Comparison of ENCODE assay signal across 8 cellular contexts in the genomic region with DNA sequence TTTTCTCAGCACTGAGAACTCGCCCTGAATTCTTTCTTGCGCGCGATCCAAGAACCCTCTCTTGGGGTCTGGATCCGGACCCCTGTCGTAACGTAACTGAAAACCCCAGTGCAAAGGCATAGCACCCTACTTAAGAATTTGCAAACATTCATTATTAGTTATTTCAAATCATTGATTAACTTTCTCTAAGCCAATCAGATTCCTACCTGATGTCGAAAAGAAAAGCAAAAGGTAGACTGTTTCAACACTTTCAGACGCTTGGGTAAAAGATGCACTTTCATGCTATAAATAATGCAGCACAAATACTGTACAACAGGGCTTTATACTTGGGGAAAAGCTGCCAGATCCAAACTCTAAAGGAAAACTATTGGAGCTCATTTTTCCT. TPM values are rescaled to one million over a fixed set of nuclear protein-coding genes. Genes with fewer than 3 reads are reported as not detected.
A peak's percentile ranks its signal among the peaks of the same experiment; 100 is the strongest.
DNase-seq lines count a peak whose midpoint lies in the region; ATAC-seq and TF ChIP-seq lines count a peak whose summit lies in the region.

No MANE protein-coding gene starts in this region.

- peaks cover 0 to 4% of the 10 kb centered on the region in 2 experiments; a peak in 3 of 4 replicates for H3K4me1 ChIP-seq in SK-N-SH (ENCODE audit: control insufficient read depth in 1 of 2, insufficient read depth in 2 of 2, low read depth in 1 of 2, low read length in 1 of 2)
- H3K4me1 ChIP-seq in body of pancreas, result peaks cover 15% of the 10 kb centered on the region
- peaks cover 17% of the 10 kb centered on the region for H3K4me1 ChIP-seq in lower lobe of right lung
- peaks cover 0 to 19% (median 12%) of the 10 kb centered on the region in 4 donors for H3K4me1 ChIP-seq in tibial artery

- no peak for TF ChIP-seq EP300 in SK-N-SH (IDR thresholded peaks at IDR 0.05; ENCODE audit: borderline replicate concordance in 1 of 2, low read depth in 1 of 2, low read length in 1 of 2)

- H3K36me3 ChIP-seq in SK-N-SH (replicated peaks in 1 of 2; ENCODE audit: control insufficient read depth in 1 of 2, insufficient read depth in 2 of 2, low read length in 1 of 2) (peaks cover 2 to 9% of the 10 kb centered on the region in 2 experiments), body of pancreas (replicated peaks in 1 of 2; ENCODE audit: insufficient read depth in 1 of 2, low read depth in 2 of 2) (no peaks in the 10 kb centered on the region), lower lobe of right lung (peaks cover 6% of the 10 kb centered on the region), tibial artery (peaks cover 0 to 2% (median 0%) of the 10 kb centered on the region in 3 donors)

- H3K9ac ChIP-seq in SK-N-SH, result peak overlapping the region; percentile 58; the same call in 1 of the 2 replicates

- H3K9me3 ChIP-seq in SK-N-SH (no peaks in the 10 kb centered on the region), body of pancreas (no peaks in the 10 kb centered on the region), lower lobe of right lung (no peaks in the 10 kb centered on the region), tibial artery (no peaks in the 10 kb centered on the region)

- H3K27ac ChIP-seq in SK-N-SH (ENCODE audit: low read depth in 2 of 2, low read length in 1 of 2) (peak overlapping the region; percentile 54 to 85; a peak in 3 of 4 replicates), body of pancreas (peak overlapping the region in 3 of 4 donors; percentile 43 to 74 (median 71)), lower lobe of right lung (peak overlapping the region; percentile 51), tibial artery (peak overlapping the region; percentile 74 to 84)

- H3K9me2 ChIP-seq in SK-N-SH, result no peaks in the 10 kb centered on the region

- H2AFZ ChIP-seq in SK-N-SH (ENCODE audit: low read depth), result peak overlapping the region; percentile 98

- WGBS in SK-N-SH (ENCODE audit: low lambda C conversion rate), result 39% methylated on average over 9 of the region's 9 CpGs
- 50 to 52% methylated on average over 9 of the region's 9 CpGs for WGBS in body of pancreas, 2 donors

- no peak for TF ChIP-seq CTCF in SK-N-SH (IDR thresholded peaks at IDR 0.05)
- no peak for TF ChIP-seq CTCF in body of pancreas (IDR thresholded peaks at IDR 0.05)
- TF ChIP-seq CTCF in lower lobe of right lung (IDR thresholded peaks at IDR 0.05), result no peak
- no peak for TF ChIP-seq CTCF in tibial artery (IDR thresholded peaks at IDR 0.05)

- H3K79me2 ChIP-seq in SK-N-SH (ENCODE audit: insufficient read depth), result peaks cover 6% of the 10 kb centered on the region; the same call in 1 of the 2 replicates

- ATAC-seq in SK-N-SH treated with all-trans-retinoic acid at 6 μM for 48 hours (no peak), body of pancreas (no peak), lower lobe of right lung (no peak), HG03280 (IDR thresholded peaks at IDR 0.05; ENCODE audit: unreplicated experiment) (no peak)

- DNase-seq in SK-N-SH (no peak), body of pancreas (no peak), lower lobe of right lung (no peak), tibial artery (no peak), C1 segment of cervical spinal cord (lab: John Stamatoyannopoulos, UW) (no peak)
- DNase-seq in effector CD4-positive, alpha-beta T cell, result no peak

- peak overlapping the region; percentile 78 for H3K4me2 ChIP-seq in SK-N-SH

- CTCF ChIA-PET in SK-N-SH (lab: Yijun Ruan, JAX), result interaction anchor here (0.7 to 1.8 kb wide), 13 partner anchors 17 to 376 kb away, joined by 3 to 8 read pairs (median 3); partner anchors contain the start of gene KLHL5

- H3K27me3 ChIP-seq in SK-N-SH (ENCODE audit: insufficient read depth), result no peaks in the 10 kb centered on the region
- no peaks in the 10 kb centered on the region for H3K27me3 ChIP-seq in body of pancreas
- no peaks in the 10 kb centered on the region for H3K27me3 ChIP-seq in lower lobe of right lung (ENCODE audit: low read depth)
- H3K27me3 ChIP-seq in tibial artery, result no peaks in the 10 kb centered on the region

- H3F3A ChIP-seq in SK-N-SH (replicated peaks; ENCODE audit: insufficient read depth), result peaks cover 5% of the 10 kb centered on the region

- POLR2A ChIA-PET in SK-N-SH (lab: Yijun Ruan, JAX), result interaction anchor here (0.6 kb wide), 1 partner anchor 185 kb away, joined by 3 read pairs; no protein-coding TSS in a partner anchor

- no peak for TF ChIP-seq POLR2A in body of pancreas (IDR thresholded peaks at IDR 0.05)

- TF ChIP-seq RAD21 in SK-N-SH (IDR thresholded peaks at IDR 0.05; ENCODE audit: low read length), result no peak

- H4K20me1 ChIP-seq in SK-N-SH (ENCODE audit: insufficient read depth), result no peaks in the 10 kb centered on the region

- intact Hi-C loops in body of pancreas (cut with DNase I) (no loop called here), lower lobe of right lung (cut with DNase I) (no loop called here), tibial artery (cut with DNase I; ENCODE audit: low total_unique reads) (no loop called here)

- H3K4me3 ChIP-seq in SK-N-SH (ENCODE audit: low read depth in 2 of 2, low read length in 1 of 2) (peak overlapping the region; percentile 55 to 61), body of pancreas (no peak overlapping the region), lower lobe of right lung (peak overlapping the region; percentile 78), tibial artery (peak overlapping the region; percentile 71 to 81)

TF ChIP-seq in SK-N-SH, 30 proteins besides CTCF, POLR2A, EP300 and RAD21:
- no peak for TF ChIP-seq RFX5 (IDR thresholded peaks at IDR 0.05; ENCODE audit: low read length)
- TF ChIP-seq, protein P1, sequence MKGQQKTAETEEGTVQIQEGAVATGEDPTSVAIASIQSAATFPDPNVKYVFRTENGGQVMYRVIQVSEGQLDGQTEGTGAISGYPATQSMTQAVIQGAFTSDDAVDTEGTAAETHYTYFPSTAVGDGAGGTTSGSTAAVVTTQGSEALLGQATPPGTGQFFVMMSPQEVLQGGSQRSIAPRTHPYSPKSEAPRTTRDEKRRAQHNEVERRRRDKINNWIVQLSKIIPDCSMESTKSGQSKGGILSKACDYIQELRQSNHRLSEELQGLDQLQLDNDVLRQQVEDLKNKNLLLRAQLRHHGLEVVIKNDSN (IDR thresholded peaks at IDR 0.05; ENCODE audit: borderline replicate concordance, low read depth), result no peak
- TF ChIP-seq TCF12 (IDR thresholded peaks at IDR 0.05), result no peak
- no peak for TF ChIP-seq GATA2 (CRISPR knock-in tag; IDR thresholded peaks at IDR 0.05)
- no peak for TF ChIP-seq IRF3 (IDR thresholded peaks at IDR 0.05; ENCODE audit: low read depth, low read length)

TF ChIP-seq in SK-N-SH treated with all-trans-retinoic acid at 6 μM for 48 hours, 23 proteins besides CTCF, POLR2A, EP300 and RAD21:
- TF ChIP-seq OSR1 (CRISPR knock-in tag; IDR thresholded peaks at IDR 0.05), result no peak
- no peak for TF ChIP-seq PATZ1 (CRISPR knock-in tag; IDR thresholded peaks at IDR 0.05; ENCODE audit: borderline replicate concordance)
- no peak for TF ChIP-seq ZNF565 (CRISPR knock-in tag; conservative IDR thresholded peaks at IDR 0.05; ENCODE audit: low read depth)
- no peak for TF ChIP-seq ESRRG (CRISPR knock-in tag; IDR thresholded peaks at IDR 0.05)
- no peak for TF ChIP-seq ZC3H10 (CRISPR knock-in tag; IDR thresholded peaks at IDR 0.05)
- TF ChIP-seq ZNF70 (CRISPR knock-in tag; IDR thresholded peaks at IDR 0.05), result no peak
- no peak for TF ChIP-seq GLIS3 (CRISPR knock-in tag; IDR thresholded peaks at IDR 0.05)
- TF ChIP-seq CSDC2 (CRISPR knock-in tag; IDR thresholded peaks at IDR 0.05), result no peak
- no peak for TF ChIP-seq TCF4 (CRISPR knock-in tag; IDR thresholded peaks at IDR 0.05; ENCODE audit: borderline replicate concordance)
- TF ChIP-seq, protein P2, sequence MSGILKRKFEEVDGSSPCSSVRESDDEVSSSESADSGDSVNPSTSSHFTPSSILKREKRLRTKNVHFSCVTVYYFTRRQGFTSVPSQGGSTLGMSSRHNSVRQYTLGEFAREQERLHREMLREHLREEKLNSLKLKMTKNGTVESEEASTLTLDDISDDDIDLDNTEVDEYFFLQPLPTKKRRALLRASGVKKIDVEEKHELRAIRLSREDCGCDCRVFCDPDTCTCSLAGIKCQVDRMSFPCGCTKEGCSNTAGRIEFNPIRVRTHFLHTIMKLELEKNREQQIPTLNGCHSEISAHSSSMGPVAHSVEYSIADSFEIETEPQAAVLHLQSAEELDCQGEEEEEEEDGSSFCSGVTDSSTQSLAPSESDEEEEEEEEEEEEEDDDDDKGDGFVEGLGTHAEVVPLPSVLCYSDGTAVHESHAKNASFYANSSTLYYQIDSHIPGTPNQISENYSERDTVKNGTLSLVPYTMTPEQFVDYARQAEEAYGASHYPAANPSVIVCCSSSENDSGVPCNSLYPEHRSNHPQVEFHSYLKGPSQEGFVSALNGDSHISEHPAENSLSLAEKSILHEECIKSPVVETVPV (CRISPR knock-in tag; IDR thresholded peaks at IDR 0.05), result no peak

RNA-seq across cellular contexts. Expression of gene WDR19, which starts 0.8 kb away (rescaled TPM):
- polyA plus RNA-seq in SK-N-SH (2012; rRNA removed), result 23.3 and 35.3 TPM in 2 replicates
- polyA plus RNA-seq in SK-N-SH (2012; cell fraction: cytosol; rRNA removed), result 14.8 and 17.9 TPM in 2 replicates
- 72.8 and 107 TPM in 2 replicates for polyA plus RNA-seq in SK-N-SH (2012; cell fraction: nucleus; rRNA removed)
- total RNA-seq in body of pancreas, result 10 to 100 TPM; 32.9 to 84.0 TPM
- 40.1 TPM for total RNA-seq in lower lobe of right lung

Comparison
In these comparisons a context has a peak if more than half of its experiments do, and no peak if none do; other contexts are left out.
1. H3K4me3 ChIP-seq: peak in SK-N-SH (2 of 2), lower lobe of right lung (single experiment) and tibial artery (2 of 2); none in body of pancreas (0 of 2).
2. Peak in every context shown above with its lines, with median percentiles within 50 percentile points of each other: H3K27ac ChIP-seq.